9 cellular contexts compared by ENCODE assay signal in genomic region chr3:111311709-111312235, GRCh38.
DNase-seq lines count a peak whose midpoint lies in the region; ATAC-seq and TF ChIP-seq lines count a peak whose summit lies in the region.
"Had no signal": no experiment of that assay in that cellular context is flagged by ENCODE, and none has a peak within 500 bp of the region (broad histone marks: within the 10 kb centered on the region; RNA-seq: fewer than 3 reads in every experiment).

No MANE protein-coding gene starts in this region.

- no peak for TF ChIP-seq POLR2A in heart left ventricle (IDR thresholded peaks at IDR 0.05)

- peak overlapping the region; percentile 66 for H3K4me2 ChIP-seq in BLaER1

- H3K27me3 ChIP-seq in BLaER1, result no peaks in the 10 kb centered on the region
- no peaks in the 10 kb centered on the region for H3K27me3 ChIP-seq in heart left ventricle
- H3K27me3 ChIP-seq: tibial nerve had no signal

- H3K4me3 ChIP-seq in BLaER1, result no peak overlapping the region
- no peak overlapping the region for H3K4me3 ChIP-seq in heart left ventricle
- H3K4me3 ChIP-seq: tibial nerve had no signal

- 39 to 52% (median 46%) methylated on average over 2 of the region's 2 CpGs for WGBS in heart left ventricle, 4 donors

- DNase-seq in activated naive CD8-positive, alpha-beta T cell treated with anti-CD3 and anti-CD28 coated beads, Interleukin-2, amount 50 U/mL, for 24 hours, result no peak
- no peak for DNase-seq in GM19238 (ENCODE audit: insufficient read length, low spot score)
- no peak for DNase-seq in NCI-H82 (lab: John Stamatoyannopoulos, UW)
- no peak for DNase-seq in H4 (ENCODE audit: low spot score)
- no peak for DNase-seq in heart left ventricle

- H3K9me3 Mint-ChIP-seq in activated naive CD8-positive, alpha-beta T cell treated with anti-CD3 and anti-CD28 coated beads, Interleukin-2, amount 50 U/mL, for 24 hours, result no peaks in the 10 kb centered on the region

- no peaks in the 10 kb centered on the region for H4K20me1 ChIP-seq in BLaER1

- peak overlapping the region; percentile 67 for H3K27ac Mint-ChIP-seq in activated naive CD8-positive, alpha-beta T cell treated with anti-CD3 and anti-CD28 coated beads, Interleukin-2, amount 50 U/mL, for 24 hours

- H3K4me1 ChIP-seq in BLaER1 (peaks cover 53% of the 10 kb centered on the region), heart left ventricle (peaks cover 0 to 13% (median 0%) of the 10 kb centered on the region in 12 donors)

- peak overlapping the region; percentile 79 for H3K27ac ChIP-seq in BLaER1
- peak overlapping the region in 1 of 12 donors; percentile 60 for H3K27ac ChIP-seq in heart left ventricle
- H3K27ac ChIP-seq: tibial nerve had no signal

- intact Hi-C loops in heart left ventricle (cut with DNase I), result no loop called here

- ATAC-seq in GM19455 (IDR thresholded peaks at IDR 0.05; ENCODE audit: unreplicated experiment) (peak; percentile 86), HG03280 (IDR thresholded peaks at IDR 0.05; ENCODE audit: unreplicated experiment) (peak; percentile 76), heart left ventricle (no peak)
- peak; percentile 78 for ATAC-seq in activated naive CD8-positive, alpha-beta T cell treated with anti-CD3 and anti-CD28 coated beads, Interleukin-2, amount 50 U/mL, for 24 hours

- H3K9me3 ChIP-seq in BLaER1, result peaks cover 11% of the 10 kb centered on the region
- H3K9me3 ChIP-seq in heart left ventricle, result no peaks in the 10 kb centered on the region
- H3K9me3 ChIP-seq: tibial nerve had no signal

- no peak for TF ChIP-seq CTCF in heart left ventricle (IDR thresholded peaks at IDR 0.05)

- H3K36me3 ChIP-seq in BLaER1 (no peaks in the 10 kb centered on the region), heart left ventricle (no peaks in the 10 kb centered on the region)
- H3K36me3 ChIP-seq: tibial nerve had no signal

- no peaks in the 10 kb centered on the region for H3K27me3 Mint-ChIP-seq in activated naive CD8-positive, alpha-beta T cell treated with anti-CD3 and anti-CD28 coated beads, Interleukin-2, amount 50 U/mL, for 24 hours

- peaks cover 25% of the 10 kb centered on the region for H3K4me1 Mint-ChIP-seq in activated naive CD8-positive, alpha-beta T cell treated with anti-CD3 and anti-CD28 coated beads, Interleukin-2, amount 50 U/mL, for 24 hours

- no peaks in the 10 kb centered on the region for H3K36me3 Mint-ChIP-seq in activated naive CD8-positive, alpha-beta T cell treated with anti-CD3 and anti-CD28 coated beads, Interleukin-2, amount 50 U/mL, for 24 hours (ENCODE audit: low read depth)

- no peak overlapping the region for H3K4me3 Mint-ChIP-seq in activated naive CD8-positive, alpha-beta T cell treated with anti-CD3 and anti-CD28 coated beads, Interleukin-2, amount 50 U/mL, for 24 hours

- H3K9ac ChIP-seq in BLaER1, result peak overlapping the region; percentile 42; the same call in 1 of the 2 replicates

Comparison
In these comparisons a context has a peak if more than half of its experiments do, and no peak if none do; other contexts are left out.
1. ATAC-seq: peak in GM19455 (single experiment), HG03280 (single experiment) and activated naive CD8-positive, alpha-beta T cell treated with anti-CD3 and anti-CD28 coated beads, Interleukin-2, amount 50 U/mL, for 24 hours (single experiment); none in heart left ventricle (0 of 4).